In genomic region chr9:71524996-71525580, GRCh38 we compare ENCODE assay signal across 14 cellular contexts.
"Had no signal": no experiment of that assay in that cellular context is flagged by ENCODE, and none has a peak within 500 bp of the region (broad histone marks: within the 10 kb centered on the region; RNA-seq: fewer than 3 reads in every experiment).

No MANE protein-coding gene starts in this region.

- H3K4me1 Mint-ChIP-seq: activated naive CD4-positive, alpha-beta T cell treated with anti-CD3 and anti-CD28 coated beads, Interleukin-2, amount 10 ng/mL, durations not matched to agents 7 days and 5 days; stimulated activated naive CD8-positive, alpha-beta T cell treated with anti-CD3 and anti-CD28 coated beads, Interleukin-15, amount 100 ng/mL, for 72 hours had no signal

- H3K36me3 ChIP-seq: gastrocnemius medialis, heart left ventricle, lower lobe of right lung, prostate gland, right lobe of liver, upper lobe of right lung had no signal

- H3K9me3 Mint-ChIP-seq: activated naive CD4-positive, alpha-beta T cell treated with anti-CD3 and anti-CD28 coated beads, Interleukin-2, amount 10 ng/mL, durations not matched to agents 7 days and 5 days; activated T-helper 2 cell treated with anti-CD3 and anti-CD28 coated beads, Interferon-gamma antibody, Interleukin-2, Interleukin-4, amounts not matched to agents 10 μg/mL and 5 μg/mL and 100 μg/mL, durations not matched to agents 14 hours and 24 hours and 36 hours; stimulated activated naive CD8-positive, alpha-beta T cell treated with anti-CD3 and anti-CD28 coated beads, Interleukin-15, amount 100 ng/mL, for 72 hours had no signal

- H3K27ac Mint-ChIP-seq: activated naive CD4-positive, alpha-beta T cell treated with anti-CD3 and anti-CD28 coated beads, Interleukin-2, amount 10 ng/mL, durations not matched to agents 7 days and 5 days; activated T-helper 2 cell treated with anti-CD3 and anti-CD28 coated beads, Interferon-gamma antibody, Interleukin-2, Interleukin-4, amounts not matched to agents 10 μg/mL and 5 μg/mL and 100 μg/mL, durations not matched to agents 14 hours and 24 hours and 36 hours; stimulated activated naive CD8-positive, alpha-beta T cell treated with anti-CD3 and anti-CD28 coated beads, Interleukin-15, amount 100 ng/mL, for 72 hours had no signal

- H3K4me2 ChIP-seq: smooth muscle cell had no signal

- H3K27me3 ChIP-seq: gastrocnemius medialis, heart left ventricle, right lobe of liver, upper lobe of right lung had no signal

- H3K4me1 ChIP-seq: gastrocnemius medialis, heart left ventricle, lower lobe of right lung, prostate gland, right lobe of liver, upper lobe of right lung had no signal

- H3K36me3 Mint-ChIP-seq: activated naive CD4-positive, alpha-beta T cell treated with anti-CD3 and anti-CD28 coated beads, Interleukin-2, amount 10 ng/mL, durations not matched to agents 7 days and 5 days had no signal

- H3K27ac ChIP-seq: gastrocnemius medialis, heart left ventricle, lower lobe of right lung, prostate gland, right lobe of liver, upper lobe of right lung had no signal

- H3K4me3 ChIP-seq: gastrocnemius medialis, heart left ventricle, lower lobe of right lung, prostate gland, right lobe of liver, smooth muscle cell, upper lobe of right lung had no signal

- DNase-seq: activated CD4-positive, CD25-positive, alpha-beta regulatory T cell treated with anti-CD3 and anti-CD28 coated beads, Interleukin-2, amount 50 U/mL, for 72 hours; activated naive CD4-positive, alpha-beta T cell treated with anti-CD3 and anti-CD28 coated beads, Interleukin-2, amount 10 ng/mL, durations not matched to agents 7 days and 5 days; erythroblast; gastrocnemius medialis; left cardiac atrium; lower lobe of right lung; stimulated activated naive CD8-positive, alpha-beta T cell treated with anti-CD3 and anti-CD28 coated beads, Interleukin-15, amount 100 ng/mL, for 72 hours; T1000; upper lobe of right lung had no signal

- H3K9me3 ChIP-seq: gastrocnemius medialis, heart left ventricle, lower lobe of right lung, prostate gland, right lobe of liver, upper lobe of right lung had no signal

- H3K4me3 Mint-ChIP-seq: activated naive CD4-positive, alpha-beta T cell treated with anti-CD3 and anti-CD28 coated beads, Interleukin-2, amount 10 ng/mL, durations not matched to agents 7 days and 5 days; stimulated activated naive CD8-positive, alpha-beta T cell treated with anti-CD3 and anti-CD28 coated beads, Interleukin-15, amount 100 ng/mL, for 72 hours had no signal

- ATAC-seq: gastrocnemius medialis; heart left ventricle; left cardiac atrium; lower lobe of right lung; right lobe of liver; stimulated activated naive CD8-positive, alpha-beta T cell treated with anti-CD3 and anti-CD28 coated beads, Interleukin-15, amount 100 ng/mL, for 72 hours; upper lobe of right lung had no signal
